9 cellular contexts compared by ENCODE assay signal in genomic region chr15:89647191-89647851, GRCh38. TPM values are rescaled to one million over a fixed set of nuclear protein-coding genes. Genes with fewer than 3 reads are reported as not detected.
DNase-seq lines count a peak whose midpoint lies in the region; ATAC-seq and TF ChIP-seq lines count a peak whose summit lies in the region.
"Had no signal": no experiment of that assay in that cellular context is flagged by ENCODE, and none has a peak within 500 bp of the region (broad histone marks: within the 10 kb centered on the region; RNA-seq: fewer than 3 reads in every experiment).

No MANE protein-coding gene starts in this region.

- intact Hi-C loops in heart right ventricle (cut with DNase I), result loop anchor here in 3 of 10 donors (2.0 to 10.0 kb wide), 3 partner anchors 47 to 101 kb away; partner anchors contain the start of genes PEX11A (in 1 of the 3) and WDR93 (in 1 of the 3)

- no peak overlapping the region for H3K27ac ChIP-seq in HL-60 (replicated peaks)
- H3K27ac ChIP-seq in heart right ventricle, result no peak overlapping the region
- H3K27ac ChIP-seq: SK-N-MC had no signal

- H3K27me3 ChIP-seq in HL-60 (ENCODE audit: insufficient read depth, poor library complexity, severe bottlenecking) (no peaks in the 10 kb centered on the region), heart right ventricle (peaks cover 0 to 5% (median 0%) of the 10 kb centered on the region in 7 donors)

- H3K27ac Mint-ChIP-seq in activated naive CD8-positive, alpha-beta T cell treated with anti-CD3 and anti-CD28 coated beads, Interleukin-2, amount 10 ng/mL, durations not matched to agents 7 days and 5 days, result no peak overlapping the region

- TF ChIP-seq CTCF in HL-60 (IDR thresholded peaks at IDR 0.05; ENCODE audit: insufficient read depth, low read length) (peak; percentile 78), heart right ventricle (IDR thresholded peaks at IDR 0.05) (peak; percentile 60 to 87 (median 84))

- H3K36me3 Mint-ChIP-seq in activated naive CD8-positive, alpha-beta T cell treated with anti-CD3 and anti-CD28 coated beads, Interleukin-2, amount 10 ng/mL, durations not matched to agents 7 days and 5 days, result no peaks in the 10 kb centered on the region

- H3K27me3 Mint-ChIP-seq in activated naive CD8-positive, alpha-beta T cell treated with anti-CD3 and anti-CD28 coated beads, Interleukin-2, amount 10 ng/mL, durations not matched to agents 7 days and 5 days, result no peaks in the 10 kb centered on the region

- H3K9me3 Mint-ChIP-seq in activated naive CD8-positive, alpha-beta T cell treated with anti-CD3 and anti-CD28 coated beads, Interleukin-2, amount 10 ng/mL, durations not matched to agents 7 days and 5 days, result no peaks in the 10 kb centered on the region

- peaks cover 5% of the 10 kb centered on the region for H3K4me1 Mint-ChIP-seq in activated naive CD8-positive, alpha-beta T cell treated with anti-CD3 and anti-CD28 coated beads, Interleukin-2, amount 10 ng/mL, durations not matched to agents 7 days and 5 days

- H3K36me3 ChIP-seq in heart right ventricle, result peaks cover 0 to 18% (median 0%) of the 10 kb centered on the region in 9 donors

- peaks cover 0 to 12% (median 0%) of the 10 kb centered on the region in 9 donors for H3K4me1 ChIP-seq in heart right ventricle

- no peak overlapping the region for H3K4me3 Mint-ChIP-seq in activated naive CD8-positive, alpha-beta T cell treated with anti-CD3 and anti-CD28 coated beads, Interleukin-2, amount 10 ng/mL, durations not matched to agents 7 days and 5 days

- peak; percentile 36 for DNase-seq in DMS114 treated with DMSO at 0.1 percent for 48 hours (lab: John Stamatoyannopoulos, UW; ENCODE audit: unreplicated experiment)
- DNase-seq in HL-60 (ENCODE audit: low read depth in 1 of 2, low spot score in 1 of 2), result peak; percentile 10 to 64
- DNase-seq in SW480 (ENCODE audit: low spot score), result peak; percentile 46
- peak; percentile 82 for DNase-seq in activated naive CD8-positive, alpha-beta T cell treated with anti-CD3 and anti-CD28 coated beads, Interleukin-2, amount 10 ng/mL, durations not matched to agents 7 days and 5 days
- peak; percentile 70 to 83 for DNase-seq in heart right ventricle
- DNase-seq in renal cortical epithelial cell (ENCODE audit: low read depth), result peak; percentile 9
- DNase-seq in OCI-M2 (lab: John Stamatoyannopoulos, UW; ENCODE audit: unreplicated experiment), result no peak

- no peaks in the 10 kb centered on the region for H3K9me3 ChIP-seq in heart right ventricle

- peak; percentile 67 for ATAC-seq in activated naive CD8-positive, alpha-beta T cell treated with anti-CD3 and anti-CD28 coated beads, Interleukin-2, amount 10 ng/mL, durations not matched to agents 7 days and 5 days (ENCODE audit: low read depth)
- ATAC-seq in heart right ventricle, result peak; percentile 65 to 83 (median 70)
- no peak for ATAC-seq in GM21360 (IDR thresholded peaks at IDR 0.05; ENCODE audit: unreplicated experiment)

- POLR2A ChIA-PET in activated naive CD8-positive, alpha-beta T cell treated with anti-CD3 and anti-CD28 coated beads, Interleukin-2, amount 10 ng/mL, durations not matched to agents 7 days and 5 days (lab: Charles Lee), result no interaction called here

- WGBS in heart right ventricle, 2 donors, result 49 to 51% methylated on average over 25 of the region's 25 CpGs

- H3K4me3 ChIP-seq in HL-60 (replicated peaks; ENCODE audit: insufficient read depth, low read length) (no peak overlapping the region), heart right ventricle (no peak overlapping the region)
- H3K4me3 ChIP-seq: SK-N-MC had no signal

RNA-seq across cellular contexts. Expression of gene KIF7, which starts 7.9 kb away (rescaled TPM):
- total RNA-seq in activated naive CD8-positive, alpha-beta T cell treated with anti-CD3 and anti-CD28 coated beads, Interleukin-2, amount 10 ng/mL, durations not matched to agents 7 days and 5 days, result under 1 TPM; 0.14 to 0.20 TPM
- total RNA-seq in heart right ventricle (1 to 10 TPM; 1.6 to 4.7 (median 3.1) TPM), renal cortical epithelial cell (1.4 and 4.1 TPM in 2 replicates)
- polyA plus RNA-seq in heart right ventricle, result 1 to 10 TPM; 1.5 to 3.7 TPM

RNA-seq across cellular contexts. Expression of gene PLIN1, which starts 31.8 kb away (rescaled TPM):
- total RNA-seq in activated naive CD8-positive, alpha-beta T cell treated with anti-CD3 and anti-CD28 coated beads, Interleukin-2, amount 10 ng/mL, durations not matched to agents 7 days and 5 days, result under 1 TPM; 0.61 to 0.79 TPM
- total RNA-seq in heart right ventricle, result 10 to 100 TPM in 4 of 10 donors, 1 to 10 TPM in 4, under 1 TPM in 2; 0.30 to 45.3 (median 6.1) TPM
- 10 to 100 TPM; 13.2 to 15.7 TPM for polyA plus RNA-seq in heart right ventricle
- total RNA-seq in renal cortical epithelial cell, result 0.15 TPM in 1 of 2 replicates, not detected in the other

RNA-seq across cellular contexts. Expression of gene PEX11A, which starts 43.2 kb away (rescaled TPM):
- total RNA-seq in activated naive CD8-positive, alpha-beta T cell treated with anti-CD3 and anti-CD28 coated beads, Interleukin-2, amount 10 ng/mL, durations not matched to agents 7 days and 5 days, result 1 to 10 TPM; 3.7 to 3.8 TPM
- 10 to 100 TPM in 1 of 10 donors, 1 to 10 TPM in 9; 6.0 to 14.3 (median 9.0) TPM for total RNA-seq in heart right ventricle
- 1 to 10 TPM; 7.0 to 7.3 TPM for polyA plus RNA-seq in heart right ventricle
- 3.3 and 11.6 TPM in 2 replicates for total RNA-seq in renal cortical epithelial cell

RNA-seq across cellular contexts. Expression of gene WDR93, which starts 43.3 kb away (rescaled TPM):
- total RNA-seq in activated naive CD8-positive, alpha-beta T cell treated with anti-CD3 and anti-CD28 coated beads, Interleukin-2, amount 10 ng/mL, durations not matched to agents 7 days and 5 days, result not detected
- total RNA-seq in heart right ventricle, result under 1 TPM in 2 of 10 donors, not detected in 8; 0.15 TPM
- polyA plus RNA-seq in heart right ventricle, result under 1 TPM in 1 of 2 donors, not detected in 1; 0.09 TPM
- total RNA-seq in renal cortical epithelial cell, result 0.69 and 1.2 TPM in 2 replicates
